ENCODE assay signal across 12 cellular contexts in the genomic region with DNA sequence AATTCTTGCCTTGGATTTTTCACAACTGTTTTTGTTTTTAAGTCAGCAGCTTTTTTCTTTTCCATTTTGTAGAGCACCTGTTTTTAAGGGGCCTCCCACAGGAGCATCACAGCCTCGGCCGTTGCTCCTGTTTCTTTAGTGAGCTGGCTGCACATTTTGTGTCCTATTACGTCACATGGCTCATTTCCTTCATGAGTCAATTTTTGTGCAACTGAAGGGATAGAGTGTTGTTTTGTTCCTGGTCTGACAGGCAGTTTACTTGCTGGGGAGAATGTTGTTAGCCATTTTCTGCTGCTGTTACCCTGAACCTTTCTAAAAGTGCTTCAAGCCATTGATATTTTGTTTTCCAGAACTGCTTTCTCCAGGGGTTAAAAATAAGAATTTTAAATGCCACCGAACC. TPM values are rescaled to one million over a fixed set of nuclear protein-coding genes. Genes with fewer than 3 reads are reported as not detected.
A peak's percentile ranks its signal among the peaks of the same experiment; 100 is the strongest.
DNase-seq lines count a peak whose midpoint lies in the region; ATAC-seq and TF ChIP-seq lines count a peak whose summit lies in the region.
"Had no signal": no experiment of that assay in that cellular context is flagged by ENCODE, and none has a peak within 500 bp of the region (broad histone marks: within the 10 kb centered on the region; RNA-seq: fewer than 3 reads in every experiment).

No MANE protein-coding gene starts in this region.

- H3K4me3 ChIP-seq in upper lobe of right lung, result no peak overlapping the region
- H3K4me3 ChIP-seq: pancreas had no signal

- H3K4me1 Mint-ChIP-seq in activated T-cell treated with anti-CD3 and anti-CD28 coated beads, Interleukin-2, amount 50 U/mL, for 72 hours (ENCODE audit: low read depth), result peaks cover 1% of the 10 kb centered on the region

- peaks cover 4 to 32% of the 10 kb centered on the region in 2 donors for H3K36me3 Mint-ChIP-seq in activated T-cell treated with anti-CD3 and anti-CD28 coated beads, Interleukin-2, amount 50 U/mL, for 72 hours (ENCODE audit: insufficient read depth in 2 of 2)

- ATAC-seq in activated T-cell treated with anti-CD3 and anti-CD28 coated beads, Interleukin-2, amount 50 U/mL, for 72 hours (replicated peaks in 1 of 2), result no peak
- ATAC-seq in upper lobe of right lung (peak; percentile 23), GM18858 (IDR thresholded peaks at IDR 0.05; ENCODE audit: unreplicated experiment) (no peak)

- no peaks in the 10 kb centered on the region for H3K4me1 ChIP-seq in upper lobe of right lung
- H3K4me1 ChIP-seq: BE2C, pancreas had no signal

- H3K27me3 Mint-ChIP-seq in activated T-cell treated with anti-CD3 and anti-CD28 coated beads, Interleukin-2, amount 50 U/mL, for 72 hours (ENCODE audit: low read depth), result no peaks in the 10 kb centered on the region

- no peak for TF ChIP-seq CTCF in upper lobe of right lung (IDR thresholded peaks at IDR 0.05)

- peak overlapping the region; percentile 76 for H3K27ac Mint-ChIP-seq in activated T-cell treated with anti-CD3 and anti-CD28 coated beads, Interleukin-2, amount 50 U/mL, for 72 hours

- H3K9me3 Mint-ChIP-seq in activated T-cell treated with anti-CD3 and anti-CD28 coated beads, Interleukin-2, amount 50 U/mL, for 72 hours, result no peaks in the 10 kb centered on the region

- H3K4me3 Mint-ChIP-seq in activated T-cell treated with anti-CD3 and anti-CD28 coated beads, Interleukin-2, amount 50 U/mL, for 72 hours, result no peak overlapping the region

- peaks cover 83% of the 10 kb centered on the region for H3K36me3 ChIP-seq in upper lobe of right lung

- no peak for DNase-seq in activated T-cell treated with anti-CD3 and anti-CD28 coated beads, Interleukin-2, amount 50 U/mL, for 72 hours
- DNase-seq in activated T-cell treated with anti-CD3 and anti-CD28 coated beads, Interleukin-2, amount 50 U/mL, for 1 hour, result no peak
- DNase-seq in amniotic stem cell (lab: John Stamatoyannopoulos, UW) (peak; percentile 28), hepatic stellate cell (ENCODE audit: low spot score) (peak; percentile 61), upper lobe of right lung (no peak)
- DNase-seq in activated CD4-positive, alpha-beta T cell treated with anti-CD3 and anti-CD28 coated beads for 4 hours, result no peak
- no peak for DNase-seq in effector CD4-positive, alpha-beta T cell
- DNase-seq: BE2C, Karpas-422, pancreas, SHP77 had no signal

- H3K27me3 ChIP-seq in upper lobe of right lung, result no peaks in the 10 kb centered on the region
- H3K27me3 ChIP-seq: BE2C, pancreas had no signal

- intact Hi-C loops in upper lobe of right lung (cut with DNase I), result no loop called here

- H3K27ac ChIP-seq in upper lobe of right lung, result no peak overlapping the region
- H3K27ac ChIP-seq: pancreas had no signal

- no peaks in the 10 kb centered on the region for H3K9me3 ChIP-seq in upper lobe of right lung
- H3K9me3 ChIP-seq: BE2C, pancreas had no signal

RNA-seq across cellular contexts. Expression of gene CRISPLD2, which starts 45.0 kb away (rescaled TPM):
- under 1 TPM; 0.38 to 0.51 TPM for total RNA-seq in activated T-cell treated with anti-CD3 and anti-CD28 coated beads, Interleukin-2, amount 50 U/mL, for 72 hours
- total RNA-seq in upper lobe of right lung, result 61.9 TPM

Comparison
In these comparisons a context has a peak if more than half of its experiments do, and no peak if none do; other contexts are left out.
1. DNase-seq: peak in amniotic stem cell (single experiment) and hepatic stellate cell (single experiment); none in activated T-cell treated with anti-CD3 and anti-CD28 coated beads, Interleukin-2, amount 50 U/mL, for 72 hours (0 of 2), activated T-cell treated with anti-CD3 and anti-CD28 coated beads, Interleukin-2, amount 50 U/mL, for 1 hour (single experiment), upper lobe of right lung (single experiment), activated CD4-positive, alpha-beta T cell treated with anti-CD3 and anti-CD28 coated beads for 4 hours (0 of 2) and effector CD4-positive, alpha-beta T cell (single experiment).
2. RNA of gene CRISPLD2, which starts 45.0 kb away (total RNA-seq): 61.9 TPM in upper lobe of right lung (single experiment); 0.38 to 0.51 TPM in activated T-cell treated with anti-CD3 and anti-CD28 coated beads, Interleukin-2, amount 50 U/mL, for 72 hours; every median in the first group is over 10 times any median in the second.